10 cellular contexts compared by ENCODE assay signal in the genomic region with DNA sequence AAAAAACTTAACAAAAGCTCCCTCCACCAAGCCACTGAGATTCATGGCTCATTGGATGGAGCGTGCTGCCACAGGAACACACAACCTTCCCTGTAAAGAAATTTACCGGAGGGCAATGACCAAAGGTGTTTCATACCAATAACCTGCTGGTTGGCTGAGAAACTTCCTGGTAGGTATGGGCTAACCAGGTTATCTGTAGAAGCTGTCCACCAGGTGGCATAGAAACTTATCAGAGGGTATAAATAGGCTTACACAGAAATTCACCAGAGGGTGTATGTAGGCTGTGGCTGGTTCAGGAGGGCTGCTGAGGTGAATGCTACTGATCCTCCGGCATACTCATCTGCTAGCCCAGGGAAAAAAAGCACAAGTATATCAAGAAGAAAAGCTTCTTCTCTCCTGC. TPM values are rescaled to one million over a fixed set of nuclear protein-coding genes. Genes with fewer than 3 reads are reported as not detected.
DNase-seq lines count a peak whose midpoint lies in the region; FAIRE-seq and TF ChIP-seq lines count a peak whose summit lies in the region.
"Had no signal": no experiment of that assay in that cellular context is flagged by ENCODE, and none has a peak within 500 bp of the region (broad histone marks: within the 10 kb centered on the region; RNA-seq: fewer than 3 reads in every experiment).

No MANE protein-coding gene starts in this region.

- no peak overlapping the region for H3K27ac Mint-ChIP-seq in T-helper 2 cell treated with Interferon-gamma antibody and Interleukin-4, amounts not matched to agents 5 μg/mL and 100 μg/mL, for 36 hours

- no peaks in the 10 kb centered on the region for H3K4me1 Mint-ChIP-seq in T-helper 2 cell treated with Interferon-gamma antibody and Interleukin-4, amounts not matched to agents 5 μg/mL and 100 μg/mL, for 36 hours (ENCODE audit: low read depth)

- no peak for FAIRE-seq in small intestine (lab: Jason Lieb, UNC)

- H3K4me1 ChIP-seq in small intestine (ENCODE audit: control insufficient read depth in 2 of 2, insufficient read depth in 1 of 2, low read depth in 1 of 2, low read length in 1 of 2) (no peaks in the 10 kb centered on the region), spleen (no peaks in the 10 kb centered on the region)

- H3K9me3 ChIP-seq in small intestine (ENCODE audit: control insufficient read depth, low read depth) (no peaks in the 10 kb centered on the region), spleen (peaks cover 0 to 5% (median 0%) of the 10 kb centered on the region in 8 donors)

- H3K36me3 ChIP-seq in small intestine (ENCODE audit: control insufficient read depth in 2 of 2, insufficient read depth in 2 of 2, low read length in 2 of 2): peaks cover 0 to 6% of the 10 kb centered on the region in 2 donors
- H3K36me3 ChIP-seq in spleen: peaks cover 0 to 8% (median 0%) of the 10 kb centered on the region in 6 donors

- TF ChIP-seq POLR2A in spleen (IDR thresholded peaks at IDR 0.05): no peak

- H3K4me3 Mint-ChIP-seq in T-helper 2 cell treated with Interferon-gamma antibody and Interleukin-4, amounts not matched to agents 5 μg/mL and 100 μg/mL, for 36 hours: no peak overlapping the region

- no peaks in the 10 kb centered on the region for H3K9me3 Mint-ChIP-seq in T-helper 2 cell treated with Interferon-gamma antibody and Interleukin-4, amounts not matched to agents 5 μg/mL and 100 μg/mL, for 36 hours

- WGBS in small intestine, 3 donors: 13 to 63% (median 38%) methylated on average over 3 of the region's 3 CpGs
- WGBS in spleen, 5 donors: 64 to 87% (median 83%) methylated on average over 3 of the region's 3 CpGs

- H3K27me3 Mint-ChIP-seq in T-helper 2 cell treated with Interferon-gamma antibody and Interleukin-4, amounts not matched to agents 5 μg/mL and 100 μg/mL, for 36 hours (ENCODE audit: low read depth): no peaks in the 10 kb centered on the region

- intact Hi-C loops in spleen (cut with DNase I; ENCODE audit: low total_unique reads): no loop called here

- peak; percentile 55 for TF ChIP-seq CTCF in epithelial cell of esophagus (IDR thresholded peaks at IDR 0.05; ENCODE audit: insufficient read depth, low read depth, low read length, missing control alignments)
- TF ChIP-seq CTCF in spleen (IDR thresholded peaks at IDR 0.05 in 8 of 11, conservative IDR thresholded peaks at IDR 0.05 in 3 of 11): no peak
- no peak for TF ChIP-seq CTCF in GM13977 (IDR thresholded peaks at IDR 0.05; ENCODE audit: extremely low read depth, insufficient read depth, missing control alignments)

- H3K27ac ChIP-seq in small intestine (ENCODE audit: low read depth in 1 of 2, low read length in 1 of 2): no peak overlapping the region
- H3K27ac ChIP-seq in spleen: no peak overlapping the region
- H3K27ac ChIP-seq: coronary artery had no signal

- DNase-seq in NCI-H2171 treated with DMSO at 0.1 percent for 48 hours (lab: John Stamatoyannopoulos, UW): peak; percentile 19
- DNase-seq in NCI-H2171 (lab: John Stamatoyannopoulos, UW): no peak
- peak; percentile 5 to 41 for DNase-seq in NCI-H526 (lab: John Stamatoyannopoulos, UW)
- DNase-seq in epithelial cell of esophagus (ENCODE audit: low read depth): peak; percentile 96
- DNase-seq in small intestine: peak; percentile 94
- no peak for DNase-seq in spleen
- DNase-seq in GM13977 (ENCODE audit: low spot score): no peak
- no peak for DNase-seq in T-helper 2 cell treated with Interferon-gamma antibody and Interleukin-4, amounts not matched to agents 5 μg/mL and 100 μg/mL, for 36 hours (ENCODE audit: low spot score)
- DNase-seq: substantia nigra had no signal

- H3K36me3 Mint-ChIP-seq in T-helper 2 cell treated with Interferon-gamma antibody and Interleukin-4, amounts not matched to agents 5 μg/mL and 100 μg/mL, for 36 hours (ENCODE audit: low read depth): no peaks in the 10 kb centered on the region

- H3K4me3 ChIP-seq in epithelial cell of esophagus (ENCODE audit: low read length) (no peak overlapping the region), small intestine (ENCODE audit: low read depth in 1 of 2, low read length in 2 of 2) (no peak overlapping the region), spleen (no peak overlapping the region)
- H3K4me3 ChIP-seq: coronary artery had no signal

- in situ Hi-C loops in GM13977 (cut with MboI; ENCODE audit: low pct_unique_long_range_greater_than_20kb, low sequenced_read_pairs, unreplicated experiment): no loop called here

- no peaks in the 10 kb centered on the region for H3K27me3 ChIP-seq in small intestine (ENCODE audit: control insufficient read depth in 2 of 2, insufficient read depth in 2 of 2, low read length in 2 of 2)
- no peaks in the 10 kb centered on the region for H3K27me3 ChIP-seq in spleen (replicated peaks in 1 of 7)

RNA-seq across cellular contexts. Expression of gene MTERF2, which starts 27.1 kb away (rescaled TPM):
- polyA plus RNA-seq in small intestine (10 to 100 TPM in 2 of 3 donors, 1 to 10 TPM in 1; 4.9 to 20.8 (median 10.7) TPM), spleen (10 to 100 TPM in 1 of 3 donors, 1 to 10 TPM in 2; 6.8 to 11.5 (median 9.7) TPM)
- total RNA-seq in spleen: 10 to 100 TPM in 3 of 7 donors, 1 to 10 TPM in 4; 7.9 to 21.2 (median 9.7) TPM

RNA-seq across cellular contexts. Expression of gene TMEM263, which starts 58.3 kb away (rescaled TPM):
- polyA plus RNA-seq in small intestine: 10 to 100 TPM; 12.7 to 27.3 (median 13.8) TPM
- total RNA-seq in spleen: 10 to 100 TPM; 26.7 to 38.1 (median 33.0) TPM
- 10 to 100 TPM in 2 of 3 donors, 1 to 10 TPM in 1; 9.6 to 15.8 (median 14.0) TPM for polyA plus RNA-seq in spleen

Comparison
In these comparisons a context has a peak if more than half of its experiments do, and no peak if none do; other contexts are left out.
1. DNase-seq: peak in NCI-H2171 treated with DMSO at 0.1 percent for 48 hours (single experiment), NCI-H526 (2 of 2), epithelial cell of esophagus (single experiment) and small intestine (single experiment); none in NCI-H2171 (single experiment), spleen (single experiment), GM13977 (single experiment) and T-helper 2 cell treated with Interferon-gamma antibody and Interleukin-4, amounts not matched to agents 5 μg/mL and 100 μg/mL, for 36 hours (single experiment).